Comparison of ENCODE assay signal across 10 cellular contexts in the genomic region with DNA sequence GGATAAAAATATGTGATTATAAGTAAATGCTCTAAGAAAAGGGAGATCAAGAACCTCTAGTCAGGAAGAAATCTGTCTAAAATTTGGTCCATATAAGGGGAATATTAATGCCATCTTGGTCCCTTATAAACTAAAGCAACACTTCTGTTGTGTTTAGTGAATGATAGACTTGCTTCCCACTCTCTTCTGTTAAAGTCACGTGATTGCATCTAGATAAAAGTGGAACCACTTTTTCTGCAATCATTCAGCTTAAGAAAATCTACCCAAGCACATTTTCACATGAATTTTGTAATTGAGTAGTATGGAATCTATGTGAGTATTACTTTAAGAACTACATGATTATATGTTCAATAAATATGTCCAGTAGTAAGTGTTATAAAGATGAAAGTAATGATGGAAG.
"Had no signal": no experiment of that assay in that cellular context is flagged by ENCODE, and none has a peak within 500 bp of the region (broad histone marks: within the 10 kb centered on the region; RNA-seq: fewer than 3 reads in every experiment).

No MANE protein-coding gene starts in this region.

- H3K4me2 ChIP-seq: GM23338 had no signal

- H2AFZ ChIP-seq: GM23338 had no signal

- FAIRE-seq: H1, H54 had no signal

- H3K4me1 ChIP-seq: HAP-1 had no signal

- H3K36me3 ChIP-seq: HAP-1 had no signal

- DNase-seq: GOT3, H7, H9, HCEC 1CT, HFFc6 had no signal

- H3K4me3 ChIP-seq: GM23338, HAP-1 had no signal

- ATAC-seq: GM23338, HCT116 had no signal

- H3K9me3 ChIP-seq: HAP-1 had no signal
